Comparison of ENCODE assay signal across 13 cellular contexts in genomic region chr1:47703981-47704596, GRCh38.
DNase-seq lines count a peak whose midpoint lies in the region; ATAC-seq, FAIRE-seq and TF ChIP-seq lines count a peak whose summit lies in the region.
"Had no signal": no experiment of that assay in that cellular context is flagged by ENCODE, and none has a peak within 500 bp of the region (broad histone marks: within the 10 kb centered on the region; RNA-seq: fewer than 3 reads in every experiment).

No MANE protein-coding gene starts in this region.

- H3K27me3 ChIP-seq in Karpas-422 (ENCODE audit: low read length): no peaks in the 10 kb centered on the region
- peaks cover 5 to 27% of the 10 kb centered on the region in 2 experiments; a peak in 3 of 5 replicates for H3K27me3 ChIP-seq in K562 (ENCODE audit: control insufficient read depth in 2 of 2, insufficient read depth in 2 of 2, low read length in 2 of 2)

- H3K4me1 ChIP-seq in Karpas-422 (ENCODE audit: low read length): peaks cover 43% of the 10 kb centered on the region
- H3K4me1 ChIP-seq in K562 (replicated peaks in 1 of 2; ENCODE audit: control insufficient read depth in 2 of 2, insufficient read depth in 2 of 2, low read length in 2 of 2): peaks cover 0 to 8% of the 10 kb centered on the region in 2 experiments; a peak in 1 of 5 replicates

- H3K9me3 ChIP-seq in Karpas-422 (ENCODE audit: low read length) (no peaks in the 10 kb centered on the region), K562 (replicated peaks; ENCODE audit: control insufficient read depth, insufficient read depth, low read depth, low read length) (no peaks in the 10 kb centered on the region)

- no peaks in the 10 kb centered on the region for H3K9me3 Mint-ChIP-seq in activated CD8-positive, alpha-beta T cell treated with anti-CD3 and anti-CD28 coated beads, Interleukin-2, amount 10 ng/mL, durations not matched to agents 7 days and 5 days (ENCODE audit: insufficient read depth)
- H3K9me3 Mint-ChIP-seq: dendritic cell treated with granulocyte-macrophage colony-stimulating factor and Interleukin-4, amounts not matched to agents 40 ng/mL and 50 ng/mL, for 4 days had no signal

- intact Hi-C loops in K562 (cut with micrococcal nuclease): no loop called here

- peaks cover 1% of the 10 kb centered on the region for H3K4me1 Mint-ChIP-seq in activated CD8-positive, alpha-beta T cell treated with anti-CD3 and anti-CD28 coated beads, Interleukin-2, amount 10 ng/mL, durations not matched to agents 7 days and 5 days (ENCODE audit: low read depth)

- peak; percentile 37 to 52 (median 45); a peak in 5 of 6 replicates for TF ChIP-seq CTCF in K562 (IDR thresholded peaks at IDR 0.05 in 2 of 3, conservative IDR thresholded peaks at IDR 0.05 in 1 of 3; ENCODE audit: insufficient read depth in 2 of 3, low read depth in 1 of 3, low read length in 3 of 3)

- BruUV-seq in K562 (replicated peaks; lab: Mats Ljungman, UMichigan): no TSS peak

- H3K79me2 ChIP-seq in Karpas-422 (ENCODE audit: low read length) (no peaks in the 10 kb centered on the region), K562 (ENCODE audit: control insufficient read depth, insufficient read depth, low read length) (no peaks in the 10 kb centered on the region)

- H2AFZ ChIP-seq in Karpas-422 (ENCODE audit: low read length): no peak overlapping the region
- no peak overlapping the region for H2AFZ ChIP-seq in K562 (ENCODE audit: low read depth, low read length)

- DNase-seq in DMS153 (lab: John Stamatoyannopoulos, UW) (peak; percentile 17), DMS153 treated with DMSO at 0.1 percent for 48 hours (lab: John Stamatoyannopoulos, UW; ENCODE audit: unreplicated experiment) (no peak), Karpas-422 (peak; percentile 78), K562 (ENCODE audit: extremely low read depth in 1 of 4, low spot score in 3 of 4) (peak in 2 of 4 experiments; percentile 21 to 31), myocyte (ENCODE audit: low read depth) (peak; percentile 31), pons (ENCODE audit: low spot score) (no peak)
- no peak for DNase-seq in stimulated activated CD4-positive, alpha-beta T cell treated with anti-CD3 and anti-CD28 coated beads, Interleukin-4, amount 100 ng/mL, for 4 hours
- DNase-seq in activated CD8-positive, alpha-beta T cell treated with anti-CD3 and anti-CD28 coated beads, Interleukin-2, amount 10 ng/mL, durations not matched to agents 7 days and 5 days: no peak
- DNase-seq: activated CD8-positive, alpha-beta memory T cell treated with anti-CD3 and anti-CD28 coated beads, Interleukin-2, amount 50 U/mL, for 48 hours; substantia nigra had no signal

- H3K4me3 ChIP-seq in Karpas-422 (ENCODE audit: low read length): no peak overlapping the region
- no peak overlapping the region for H3K4me3 ChIP-seq in K562
- H3K4me3 ChIP-seq: SK-N-MC had no signal

- no peaks in the 10 kb centered on the region for H3K36me3 ChIP-seq in Karpas-422 (ENCODE audit: insufficient read depth, low read length)
- H3K36me3 ChIP-seq in K562 (ENCODE audit: control insufficient read depth, insufficient read depth, low read length): no peaks in the 10 kb centered on the region

- peak in 1 of 2 experiments; percentile 48; a peak in 2 of 4 replicates for TF ChIP-seq RAD21 in K562 (CRISPR knock-in tag; conservative IDR thresholded peaks at IDR 0.05 in 1 of 2, IDR thresholded peaks at IDR 0.05 in 1 of 2)

- CTCF ChIA-PET in K562 (lab: Yijun Ruan, JAX; ENCODE audit: low intra/inter-chr PET ratio): no interaction called here
- CTCF ChIA-PET in activated CD8-positive, alpha-beta T cell treated with anti-CD3 and anti-CD28 coated beads, Interleukin-2, amount 10 ng/mL, durations not matched to agents 7 days and 5 days (lab: Charles Lee): interaction anchor here (0.6 to 3.0 kb wide), 3 partner anchors 22 to 267 kb away, joined by 3 to 19 read pairs (median 4); partner anchors contain the start of gene FOXD2

- no peaks in the 10 kb centered on the region for H3K36me3 Mint-ChIP-seq in activated CD8-positive, alpha-beta T cell treated with anti-CD3 and anti-CD28 coated beads, Interleukin-2, amount 10 ng/mL, durations not matched to agents 7 days and 5 days (ENCODE audit: low read depth)

- H3K9me2 ChIP-seq in Karpas-422 (replicated peaks; ENCODE audit: insufficient read depth, low read length): no peaks in the 10 kb centered on the region

- POLR2A ChIA-PET in K562 (lab: Yijun Ruan, JAX): interaction anchor here (0.6 to 1.6 kb wide), 4 partner anchors 9 to 256 kb away, joined by 3 to 4 read pairs (median 3); no protein-coding TSS in a partner anchor
- POLR2A ChIA-PET in activated CD8-positive, alpha-beta T cell treated with anti-CD3 and anti-CD28 coated beads, Interleukin-2, amount 10 ng/mL, durations not matched to agents 7 days and 5 days (lab: Charles Lee): no interaction called here

- no peak for TF ChIP-seq POLR2A in K562 (conservative IDR thresholded peaks at IDR 0.05)

- no peaks in the 10 kb centered on the region for H3K9me1 ChIP-seq in K562 (ENCODE audit: control insufficient read depth, insufficient read depth, low read length)

- H3K4me3 Mint-ChIP-seq in activated CD8-positive, alpha-beta T cell treated with anti-CD3 and anti-CD28 coated beads, Interleukin-2, amount 10 ng/mL, durations not matched to agents 7 days and 5 days: no peak overlapping the region
- H3K4me3 Mint-ChIP-seq: dendritic cell treated with granulocyte-macrophage colony-stimulating factor and Interleukin-4, amounts not matched to agents 40 ng/mL and 50 ng/mL, for 4 days had no signal

- H3K27ac Mint-ChIP-seq in activated CD8-positive, alpha-beta T cell treated with anti-CD3 and anti-CD28 coated beads, Interleukin-2, amount 10 ng/mL, durations not matched to agents 7 days and 5 days: no peak overlapping the region
- H3K27ac Mint-ChIP-seq: dendritic cell treated with granulocyte-macrophage colony-stimulating factor and Interleukin-4, amounts not matched to agents 40 ng/mL and 50 ng/mL, for 4 days had no signal

- H3K27me3 Mint-ChIP-seq in activated CD8-positive, alpha-beta T cell treated with anti-CD3 and anti-CD28 coated beads, Interleukin-2, amount 10 ng/mL, durations not matched to agents 7 days and 5 days (ENCODE audit: low read depth): peaks cover 26% of the 10 kb centered on the region

- in situ Hi-C loops in K562 (cut with MboI): loop anchor here (10.0 kb wide), 1 partner anchor 519 kb away; no protein-coding TSS in a partner anchor

- peak; percentile 15 for FAIRE-seq in K562 (lab: Jason Lieb, UNC)

- no peak for TF ChIP-seq EP300 in K562 (IDR thresholded peaks at IDR 0.05; ENCODE audit: low read length)

- 9% methylated on average over 8 of the region's 8 CpGs for WGBS in K562 (ENCODE audit: insufficient coverage, low coverage, missing lambda C conversion rate)

- ATAC-seq in K562: peak; percentile 65
- ATAC-seq in activated CD8-positive, alpha-beta T cell treated with anti-CD3 and anti-CD28 coated beads, Interleukin-2, amount 10 ng/mL, durations not matched to agents 7 days and 5 days: no peak
- ATAC-seq: left lobe of liver had no signal

- no peak overlapping the region for H3K27ac ChIP-seq in Karpas-422 (ENCODE audit: low read length)
- no peak overlapping the region for H3K27ac ChIP-seq in K562 (ENCODE audit: extremely low read depth, low read depth, low read length)
- H3K27ac ChIP-seq: SK-N-MC had no signal

- no peak overlapping the region for H3K9ac ChIP-seq in Karpas-422 (ENCODE audit: low read length)
- H3K9ac ChIP-seq in K562 (ENCODE audit: insufficient read depth in 1 of 2, low read depth in 2 of 2, low read length in 2 of 2): no peak overlapping the region

- H3K4me2 ChIP-seq in Karpas-422 (ENCODE audit: low read depth, low read length, poor library complexity, severe bottlenecking) (no peak overlapping the region), K562 (ENCODE audit: insufficient read depth, low read length) (no peak overlapping the region)

- H4K20me1 ChIP-seq in Karpas-422 (ENCODE audit: insufficient read depth, low read depth, low read length): no peaks in the 10 kb centered on the region
- H4K20me1 ChIP-seq in K562 (replicated peaks; ENCODE audit: control insufficient read depth, insufficient read depth, low read length): no peaks in the 10 kb centered on the region; the same call in 1 of the 2 replicates

TF ChIP-seq in K562, 482 proteins besides CTCF, POLR2A, EP300 and RAD21:
- TF ChIP-seq SMC3 (conservative IDR thresholded peaks at IDR 0.05; ENCODE audit: insufficient read depth, low read depth, low read length) (0 out of 2 replicates have a peak, but pooled peaks have one; percentile 16), SREBF2 (CRISPR knock-in tag; IDR thresholded peaks at IDR 0.05) (no peak), SPI1 (IDR thresholded peaks at IDR 0.05; ENCODE audit: borderline replicate concordance, low read depth, low read length) (peak; percentile 21; the same call in 1 of the 2 replicates)

Comparison
In these comparisons a context has a peak if more than half of its experiments do, and no peak if none do; other contexts are left out.
1. DNase-seq: peak in DMS153 (single experiment), Karpas-422 (single experiment) and myocyte (single experiment); none in DMS153 treated with DMSO at 0.1 percent for 48 hours (single experiment), stimulated activated CD4-positive, alpha-beta T cell treated with anti-CD3 and anti-CD28 coated beads, Interleukin-4, amount 100 ng/mL, for 4 hours (0 of 2), pons (single experiment) and activated CD8-positive, alpha-beta T cell treated with anti-CD3 and anti-CD28 coated beads, Interleukin-2, amount 10 ng/mL, durations not matched to agents 7 days and 5 days (single experiment).